1 cellular context compared by ENCODE assay signal in genomic region chr14:29926701-29927595, GRCh38.
TF ChIP-seq lines count a peak whose summit lies in the region.

No MANE protein-coding gene starts in this region.

TF ChIP-seq in HepG2, 621 proteins besides CTCF, POLR2A, EP300 and RAD21 (continues in another document):
- TF ChIP-seq NFAT5 (CRISPR knock-in tag; IDR thresholded peaks at IDR 0.05) (no peak), TGIF2 (CRISPR knock-in tag; IDR thresholded peaks at IDR 0.05) (no peak), TAF1 (CRISPR knock-in tag; IDR thresholded peaks at IDR 0.05) (no peak), PHF5A (CRISPR knock-in tag; IDR thresholded peaks at IDR 0.05; ENCODE audit: low read depth, unreplicated experiment) (no peak), MYPOP (CRISPR knock-in tag; IDR thresholded peaks at IDR 0.05) (peak; percentile 56; the same call in 1 of the 2 replicates), REXO4 (CRISPR knock-in tag; IDR thresholded peaks at IDR 0.05; ENCODE audit: borderline replicate concordance) (no peak), HMG20A (CRISPR knock-in tag; IDR thresholded peaks at IDR 0.05; ENCODE audit: borderline replicate concordance) (no peak), SOX5 (CRISPR knock-in tag; IDR thresholded peaks at IDR 0.05; ENCODE audit: borderline replicate concordance) (no peak), ZNF468 (CRISPR knock-in tag; IDR thresholded peaks at IDR 0.05) (no peak), BCL6 (CRISPR knock-in tag; IDR thresholded peaks at IDR 0.05) (0 out of 2 replicates have a peak, but pooled peaks have one; percentile 9), ARID5B (CRISPR knock-in tag; IDR thresholded peaks at IDR 0.05) (0 out of 2 replicates have a peak, but pooled peaks have one; percentile 5), ZNF784 (CRISPR knock-in tag; IDR thresholded peaks at IDR 0.05; ENCODE audit: borderline replicate concordance) (peak; percentile 29; the same call in 1 of the 2 replicates), ZFP36L2 (CRISPR knock-in tag; IDR thresholded peaks at IDR 0.05) (no peak), ZBTB37 (CRISPR knock-in tag; IDR thresholded peaks at IDR 0.05) (no peak), ZBTB10 (CRISPR knock-in tag; IDR thresholded peaks at IDR 0.05; ENCODE audit: borderline replicate concordance) (no peak), ZNF446 (CRISPR knock-in tag; IDR thresholded peaks at IDR 0.05) (no peak; the same call in 1 of the 2 replicates), HNRNPL (IDR thresholded peaks at IDR 0.05; ENCODE audit: low read depth, low read length) (peak; percentile 47; the same call in 1 of the 2 replicates), GMEB2 (CRISPR knock-in tag; IDR thresholded peaks at IDR 0.05; ENCODE audit: low read depth) (no peak), ZNF891 (CRISPR knock-in tag; IDR thresholded peaks at IDR 0.05) (no peak), ZNF749 (CRISPR knock-in tag; IDR thresholded peaks at IDR 0.05; ENCODE audit: borderline replicate concordance) (no peak), IKZF5 (CRISPR knock-in tag; IDR thresholded peaks at IDR 0.05) (no peak), ZNF367 (CRISPR knock-in tag; IDR thresholded peaks at IDR 0.05; ENCODE audit: borderline replicate concordance) (no peak; the same call in 1 of the 2 replicates), ZNF484 (CRISPR knock-in tag; IDR thresholded peaks at IDR 0.05; ENCODE audit: borderline replicate concordance, low read depth) (no peak), RXRA (CRISPR knock-in tag; IDR thresholded peaks at IDR 0.05) (no peak), ZNF17 (CRISPR knock-in tag; IDR thresholded peaks at IDR 0.05) (no peak), SIN3B (IDR thresholded peaks at IDR 0.05; ENCODE audit: low read length) (no peak), SNRNP70 (IDR thresholded peaks at IDR 0.05; ENCODE audit: low read depth, low read length) (no peak), ZNF556 (CRISPR knock-in tag; IDR thresholded peaks at IDR 0.05; ENCODE audit: borderline replicate concordance) (no peak), ZNF839 (CRISPR knock-in tag; IDR thresholded peaks at IDR 0.05; ENCODE audit: borderline replicate concordance) (no peak), SOX6 (IDR thresholded peaks at IDR 0.05) (no peak), SOX6 (CRISPR knock-in tag; IDR thresholded peaks at IDR 0.05) (0 out of 2 replicates have a peak, but pooled peaks have one; percentile 14), NFRKB (IDR thresholded peaks at IDR 0.05) (no peak), HMGXB4 (CRISPR knock-in tag; IDR thresholded peaks at IDR 0.05; ENCODE audit: borderline replicate concordance in 1 of 2, low read depth in 1 of 2) (peak in 1 of 2 experiments; percentile 63; a peak in 1 of 4 replicates), CREM (IDR thresholded peaks at IDR 0.05) (no peak), CREM (CRISPR knock-in tag; IDR thresholded peaks at IDR 0.05) (no peak), HNRNPLL (IDR thresholded peaks at IDR 0.05; ENCODE audit: low read depth, low read length, poor library complexity, severe bottlenecking) (peak; percentile 94), TEAD2 (CRISPR knock-in tag; IDR thresholded peaks at IDR 0.05) (no peak)
